ENCODE assay signal across 1 cellular context in the genomic region with DNA sequence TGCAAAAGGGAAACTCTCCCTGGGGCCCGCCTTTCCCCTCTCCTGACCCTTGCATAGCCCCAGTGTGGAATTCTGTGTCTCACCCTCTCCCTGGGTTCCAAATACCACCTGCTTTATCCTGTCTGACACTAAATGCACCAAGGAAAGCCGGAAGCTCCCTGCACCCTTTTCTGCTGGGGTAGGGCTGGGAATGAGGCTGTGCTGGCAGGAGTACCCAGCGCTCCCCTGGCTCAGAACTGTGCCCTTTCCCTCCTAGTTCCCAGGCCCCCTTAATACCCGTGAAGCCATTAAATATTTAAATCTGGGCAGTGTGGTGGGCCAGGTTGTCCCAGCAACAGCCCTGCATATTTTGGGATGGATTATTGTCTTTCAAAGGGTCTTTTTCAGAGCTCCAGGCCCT.
TF ChIP-seq lines count a peak whose summit lies in the region.

No MANE protein-coding gene starts in this region.

TF ChIP-seq in SK-N-SH, 30 proteins besides CTCF, POLR2A, EP300 and RAD21 (continued from another document):
- TF ChIP-seq, protein P1, sequence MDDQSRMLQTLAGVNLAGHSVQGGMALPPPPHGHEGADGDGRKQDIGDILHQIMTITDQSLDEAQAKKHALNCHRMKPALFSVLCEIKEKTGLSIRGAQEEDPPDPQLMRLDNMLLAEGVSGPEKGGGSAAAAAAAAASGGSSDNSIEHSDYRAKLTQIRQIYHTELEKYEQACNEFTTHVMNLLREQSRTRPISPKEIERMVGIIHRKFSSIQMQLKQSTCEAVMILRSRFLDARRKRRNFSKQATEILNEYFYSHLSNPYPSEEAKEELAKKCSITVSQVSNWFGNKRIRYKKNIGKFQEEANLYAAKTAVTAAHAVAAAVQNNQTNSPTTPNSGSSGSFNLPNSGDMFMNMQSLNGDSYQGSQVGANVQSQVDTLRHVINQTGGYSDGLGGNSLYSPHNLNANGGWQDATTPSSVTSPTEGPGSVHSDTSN (IDR thresholded peaks at IDR 0.05), result no peak
- TF ChIP-seq ZBTB33 (IDR thresholded peaks at IDR 0.05; ENCODE audit: borderline replicate concordance, low read depth), result no peak
- no peak for TF ChIP-seq MAX (IDR thresholded peaks at IDR 0.05; ENCODE audit: low read depth)
- no peak for TF ChIP-seq TCF12 (IDR thresholded peaks at IDR 0.05)
- no peak for TF ChIP-seq CHD2 (IDR thresholded peaks at IDR 0.05; ENCODE audit: low read length, partially characterized antibody)
- TF ChIP-seq, protein P2, sequence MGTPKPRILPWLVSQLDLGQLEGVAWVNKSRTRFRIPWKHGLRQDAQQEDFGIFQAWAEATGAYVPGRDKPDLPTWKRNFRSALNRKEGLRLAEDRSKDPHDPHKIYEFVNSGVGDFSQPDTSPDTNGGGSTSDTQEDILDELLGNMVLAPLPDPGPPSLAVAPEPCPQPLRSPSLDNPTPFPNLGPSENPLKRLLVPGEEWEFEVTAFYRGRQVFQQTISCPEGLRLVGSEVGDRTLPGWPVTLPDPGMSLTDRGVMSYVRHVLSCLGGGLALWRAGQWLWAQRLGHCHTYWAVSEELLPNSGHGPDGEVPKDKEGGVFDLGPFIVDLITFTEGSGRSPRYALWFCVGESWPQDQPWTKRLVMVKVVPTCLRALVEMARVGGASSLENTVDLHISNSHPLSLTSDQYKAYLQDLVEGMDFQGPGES (IDR thresholded peaks at IDR 0.05; ENCODE audit: low read depth, low read length), result no peak
- TF ChIP-seq SMC3 (IDR thresholded peaks at IDR 0.05; ENCODE audit: low read depth, low read length), result no peak
- no peak for TF ChIP-seq SIN3A (IDR thresholded peaks at IDR 0.05; ENCODE audit: borderline replicate concordance, low read depth, low read length)
- TF ChIP-seq, protein P3, sequence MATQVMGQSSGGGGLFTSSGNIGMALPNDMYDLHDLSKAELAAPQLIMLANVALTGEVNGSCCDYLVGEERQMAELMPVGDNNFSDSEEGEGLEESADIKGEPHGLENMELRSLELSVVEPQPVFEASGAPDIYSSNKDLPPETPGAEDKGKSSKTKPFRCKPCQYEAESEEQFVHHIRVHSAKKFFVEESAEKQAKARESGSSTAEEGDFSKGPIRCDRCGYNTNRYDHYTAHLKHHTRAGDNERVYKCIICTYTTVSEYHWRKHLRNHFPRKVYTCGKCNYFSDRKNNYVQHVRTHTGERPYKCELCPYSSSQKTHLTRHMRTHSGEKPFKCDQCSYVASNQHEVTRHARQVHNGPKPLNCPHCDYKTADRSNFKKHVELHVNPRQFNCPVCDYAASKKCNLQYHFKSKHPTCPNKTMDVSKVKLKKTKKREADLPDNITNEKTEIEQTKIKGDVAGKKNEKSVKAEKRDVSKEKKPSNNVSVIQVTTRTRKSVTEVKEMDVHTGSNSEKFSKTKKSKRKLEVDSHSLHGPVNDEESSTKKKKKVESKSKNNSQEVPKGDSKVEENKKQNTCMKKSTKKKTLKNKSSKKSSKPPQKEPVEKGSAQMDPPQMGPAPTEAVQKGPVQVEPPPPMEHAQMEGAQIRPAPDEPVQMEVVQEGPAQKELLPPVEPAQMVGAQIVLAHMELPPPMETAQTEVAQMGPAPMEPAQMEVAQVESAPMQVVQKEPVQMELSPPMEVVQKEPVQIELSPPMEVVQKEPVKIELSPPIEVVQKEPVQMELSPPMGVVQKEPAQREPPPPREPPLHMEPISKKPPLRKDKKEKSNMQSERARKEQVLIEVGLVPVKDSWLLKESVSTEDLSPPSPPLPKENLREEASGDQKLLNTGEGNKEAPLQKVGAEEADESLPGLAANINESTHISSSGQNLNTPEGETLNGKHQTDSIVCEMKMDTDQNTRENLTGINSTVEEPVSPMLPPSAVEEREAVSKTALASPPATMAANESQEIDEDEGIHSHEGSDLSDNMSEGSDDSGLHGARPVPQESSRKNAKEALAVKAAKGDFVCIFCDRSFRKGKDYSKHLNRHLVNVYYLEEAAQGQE (IDR thresholded peaks at IDR 0.05; ENCODE audit: low read depth, low read length), result no peak
- no peak for TF ChIP-seq NFIC (IDR thresholded peaks at IDR 0.05; ENCODE audit: borderline replicate concordance)
- no peak for TF ChIP-seq TEAD4 (IDR thresholded peaks at IDR 0.05; ENCODE audit: borderline replicate concordance, insufficient read depth)
- no peak for TF ChIP-seq JUND (IDR thresholded peaks at IDR 0.05)
- no peak for TF ChIP-seq NRF1 (IDR thresholded peaks at IDR 0.05; ENCODE audit: low read depth, low read length)
- no peak for TF ChIP-seq TAF1 (IDR thresholded peaks at IDR 0.05; ENCODE audit: borderline replicate concordance, low read depth, low read length)
- no peak for TF ChIP-seq RFX5 (IDR thresholded peaks at IDR 0.05; ENCODE audit: low read length)
TF ChIP-seq in SK-N-SH: peak in this region for 0.
